In the genomic region with DNA sequence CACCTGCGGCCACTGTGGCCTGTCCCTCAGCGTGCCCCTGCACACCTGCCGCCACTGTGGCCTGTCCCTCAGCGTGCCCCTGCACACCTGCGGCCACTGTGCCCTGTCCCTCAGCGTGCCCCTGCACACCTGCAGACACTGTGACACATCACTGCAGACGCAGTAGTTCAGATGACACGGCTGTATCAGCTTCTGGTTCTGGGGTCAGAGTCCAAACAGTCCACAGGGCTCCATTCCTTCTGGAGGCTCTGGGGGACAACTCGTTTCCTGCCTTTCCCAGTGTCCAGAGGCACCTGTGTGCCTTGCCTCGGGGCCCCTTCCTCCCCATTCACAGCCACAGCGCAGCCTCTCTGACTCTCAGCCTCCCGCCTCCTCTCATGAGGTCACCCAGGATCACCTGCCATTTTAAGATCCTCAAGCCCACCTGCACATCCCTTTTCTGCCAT, we compare ENCODE assay signal across 11 cellular contexts. TPM values are rescaled to one million over a fixed set of nuclear protein-coding genes. Genes with fewer than 3 reads are reported as not detected.
DNase-seq lines count a peak whose midpoint lies in the region; ATAC-seq and TF ChIP-seq lines count a peak whose summit lies in the region.
"Had no signal": no experiment of that assay in that cellular context is flagged by ENCODE, and none has a peak within 500 bp of the region (broad histone marks: within the 10 kb centered on the region; RNA-seq: fewer than 3 reads in every experiment).

No MANE protein-coding gene starts in this region.

- intact Hi-C loops in CD8-positive, alpha-beta T cell (cut with DNase I, micrococcal nuclease) = no loop called here

- H3K27ac Mint-ChIP-seq in CD8-positive, alpha-beta T cell = peak overlapping the region; percentile 45
- peak overlapping the region; percentile 85 for H3K27ac Mint-ChIP-seq in endodermal cell

- no peak overlapping the region for H2BK12ac ChIP-seq in trophoblast cell (ENCODE audit: low read length)

- H3K4me1 ChIP-seq in CD8-positive, alpha-beta T cell (ENCODE audit: insufficient read depth, low read length) = peaks cover 62% of the 10 kb centered on the region
- H3K4me1 ChIP-seq in NT2/D1 (ENCODE audit: insufficient read depth, insufficient read length) (peaks cover 34% of the 10 kb centered on the region), endodermal cell (ENCODE audit: control insufficient read depth, insufficient read depth, low read length) (peaks cover 6% of the 10 kb centered on the region), trophoblast cell (ENCODE audit: control insufficient read depth in 1 of 2, insufficient read depth in 2 of 2, low read length in 2 of 2) (peaks cover 8 to 12% of the 10 kb centered on the region in 2 experiments)

- no peak for ATAC-seq in CD8-positive, alpha-beta T cell
- ATAC-seq in HG02642 (IDR thresholded peaks at IDR 0.05; ENCODE audit: poor library complexity, unreplicated experiment) = no peak

- no peak overlapping the region for H3K23ac ChIP-seq in trophoblast cell (ENCODE audit: low read length)

- TF ChIP-seq CTCF in CD8-positive, alpha-beta T cell (IDR thresholded peaks at IDR 0.05) = no peak
- TF ChIP-seq CTCF in endodermal cell (conservative IDR thresholded peaks at IDR 0.05) (no peak), coronary artery (IDR thresholded peaks at IDR 0.05) (no peak)

- H3K4me2 ChIP-seq in trophoblast cell (ENCODE audit: low read length) = no peak overlapping the region

- H4K91ac ChIP-seq in trophoblast cell (ENCODE audit: low read depth, low read length) = no peak overlapping the region

- WGBS in endodermal cell (ENCODE audit: insufficient coverage in 1 of 2, insufficient read length in 1 of 2), 2 experiments = 94 to 95% methylated on average over 3 to 12 of the region's 12 CpGs
- WGBS in trophoblast cell (ENCODE audit: extremely low coverage, insufficient coverage, insufficient read length) = no CpG with 5 or more reads among the region's 12 CpGs

- H3K79me1 ChIP-seq in trophoblast cell (ENCODE audit: low read length) = peaks cover under 1% of the 10 kb centered on the region

- H3K27me3 Mint-ChIP-seq in CD8-positive, alpha-beta T cell (ENCODE audit: low read depth) = no peaks in the 10 kb centered on the region
- H3K27me3 Mint-ChIP-seq in endodermal cell (ENCODE audit: insufficient read depth) = no peaks in the 10 kb centered on the region

- no peaks in the 10 kb centered on the region for H3K9me3 ChIP-seq in CD8-positive, alpha-beta T cell (ENCODE audit: low read length)
- no peaks in the 10 kb centered on the region for H3K9me3 ChIP-seq in NT2/D1 (ENCODE audit: insufficient read depth, low read length)
- no peaks in the 10 kb centered on the region for H3K9me3 ChIP-seq in endodermal cell (ENCODE audit: control insufficient read depth, low read length)
- peaks cover 4% of the 10 kb centered on the region for H3K9me3 ChIP-seq in trophoblast cell (ENCODE audit: insufficient read depth, low read depth, low read length)
- H3K9me3 ChIP-seq: SJCRH30 had no signal

- no peak overlapping the region for H3K14ac ChIP-seq in trophoblast cell (ENCODE audit: low read length)

- H3K27me3 ChIP-seq in CD8-positive, alpha-beta T cell (ENCODE audit: insufficient read depth, low read length) = no peaks in the 10 kb centered on the region
- no peaks in the 10 kb centered on the region for H3K27me3 ChIP-seq in NT2/D1 (ENCODE audit: insufficient read depth, insufficient read length)
- no peaks in the 10 kb centered on the region for H3K27me3 ChIP-seq in endodermal cell (ENCODE audit: control insufficient read depth, insufficient read depth, low read length, poor library complexity, severe bottlenecking)
- no peaks in the 10 kb centered on the region for H3K27me3 ChIP-seq in trophoblast cell (ENCODE audit: insufficient read depth, low read length)
- H3K27me3 ChIP-seq: SJCRH30 had no signal

- CTCF ChIA-PET in CD8-positive, alpha-beta T cell (lab: Charles Lee) = interaction anchor here (5.8 kb wide), 1 partner anchor 30 kb away, joined by 86 read pairs; no protein-coding TSS in a partner anchor

- H3K27ac ChIP-seq in CD8-positive, alpha-beta T cell (ENCODE audit: low read depth, low read length) = no peak overlapping the region
- H3K27ac ChIP-seq in endodermal cell (ENCODE audit: low read depth, low read length) (no peak overlapping the region), trophoblast cell (ENCODE audit: low read depth, low read length) (no peak overlapping the region), coronary artery (peak overlapping the region in 1 of 2 donors; percentile 70)
- H3K27ac ChIP-seq: SJCRH30 had no signal

- no peak overlapping the region for H2BK120ac ChIP-seq in trophoblast cell (ENCODE audit: insufficient read depth, low read length, poor library complexity)

- peaks cover 39% of the 10 kb centered on the region for H3K79me2 ChIP-seq in trophoblast cell (ENCODE audit: control insufficient read depth, insufficient read depth, low read length, poor library complexity)

- H3K9ac ChIP-seq in NT2/D1 (ENCODE audit: insufficient read length, low read depth) = peak overlapping the region; percentile 11
- H3K9ac ChIP-seq in endodermal cell (ENCODE audit: extremely low read depth, low read length, poor library complexity, severe bottlenecking) = no peak overlapping the region
- H3K9ac ChIP-seq in trophoblast cell (ENCODE audit: low read length) = no peak overlapping the region

- H2AFZ ChIP-seq in trophoblast cell (ENCODE audit: insufficient read depth, low read length, poor library complexity) = no peak overlapping the region

- H3K4me3 ChIP-seq in CD8-positive, alpha-beta T cell (ENCODE audit: low read depth, low read length) = no peak overlapping the region
- H3K4me3 ChIP-seq in NT2/D1 (ENCODE audit: insufficient read length, low read depth) (no peak overlapping the region), endodermal cell (ENCODE audit: low read length) (no peak overlapping the region), trophoblast cell (ENCODE audit: low read depth, low read length) (no peak overlapping the region), coronary artery (no peak overlapping the region)
- H3K4me3 ChIP-seq: SJCRH30 had no signal

- H3K36me3 ChIP-seq in CD8-positive, alpha-beta T cell (ENCODE audit: insufficient read depth, low read length) = peaks cover 39% of the 10 kb centered on the region
- peaks cover 91% of the 10 kb centered on the region for H3K36me3 ChIP-seq in NT2/D1 (ENCODE audit: insufficient read depth, insufficient read length, low read length)
- peaks cover 68% of the 10 kb centered on the region for H3K36me3 ChIP-seq in endodermal cell (ENCODE audit: control insufficient read depth, insufficient read depth, low read length)
- H3K36me3 ChIP-seq in trophoblast cell (ENCODE audit: control insufficient read depth in 1 of 2, insufficient read depth in 2 of 2, low read length in 2 of 2) = peaks cover 57 to 65% of the 10 kb centered on the region in 2 experiments

- POLR2A ChIA-PET in CD8-positive, alpha-beta T cell (lab: Charles Lee) = interaction anchor here (0.9 to 1.3 kb wide), 2 partner anchors 28 to 157 kb away, joined by 3 read pairs; no protein-coding TSS in a partner anchor

- no peaks in the 10 kb centered on the region for H3K9me3 Mint-ChIP-seq in CD8-positive, alpha-beta T cell
- no peaks in the 10 kb centered on the region for H3K9me3 Mint-ChIP-seq in endodermal cell

- peak overlapping the region; percentile 8 for H3K4me3 Mint-ChIP-seq in CD8-positive, alpha-beta T cell
- no peak overlapping the region for H3K4me3 Mint-ChIP-seq in endodermal cell

- peaks cover 63% of the 10 kb centered on the region for H3K36me3 Mint-ChIP-seq in CD8-positive, alpha-beta T cell
- peaks cover 37% of the 10 kb centered on the region for H3K36me3 Mint-ChIP-seq in endodermal cell (ENCODE audit: low read depth)

- no peak overlapping the region for H3K18ac ChIP-seq in trophoblast cell (ENCODE audit: low read length)

- H3K4me1 Mint-ChIP-seq in CD8-positive, alpha-beta T cell (ENCODE audit: low read depth) = peaks cover 51% of the 10 kb centered on the region
- peaks cover 30% of the 10 kb centered on the region for H3K4me1 Mint-ChIP-seq in endodermal cell

- no peak for DNase-seq in CD8-positive, alpha-beta T cell
- DNase-seq in NT2/D1 (ENCODE audit: low read depth, low spot score) (no peak), endodermal cell (no peak), trophoblast cell (no peak), dedifferentiated amniotic fluid mesenchymal stem cell (ENCODE audit: extremely low spot score) (no peak), coronary artery (ENCODE audit: low spot score) (no peak)
- DNase-seq: MV-4-11; NCI-H2171 treated with DMSO at 0.1 percent for 48 hours; SJCRH30; stimulated activated CD4-positive, alpha-beta T cell treated with anti-CD3 and anti-CD28 coated beads, Interleukin-2, amount 100 ng/mL, for 24 hours had no signal

- H4K12ac ChIP-seq in trophoblast cell (ENCODE audit: low read depth, low read length) = no peak overlapping the region

- H2AK5ac ChIP-seq in trophoblast cell (ENCODE audit: low read length) = no peak overlapping the region

- H3K4ac ChIP-seq in trophoblast cell (ENCODE audit: low read depth, low read length) = peak overlapping the region; percentile 95

- H2BK5ac ChIP-seq in trophoblast cell (ENCODE audit: low read depth, low read length, poor library complexity) = no peak overlapping the region

- H4K8ac ChIP-seq in trophoblast cell (ENCODE audit: low read depth, low read length) = no peak overlapping the region

RNA-seq across cellular contexts. Expression of gene SF3A2, which starts 5.5 kb away (rescaled TPM):
- 100 to 1,000 TPM; 164 to 167 TPM for total RNA-seq in CD8-positive, alpha-beta T cell
- 100 to 1,000 TPM; 126 to 132 TPM for total RNA-seq in endodermal cell
- 147 TPM for polyA plus RNA-seq in endodermal cell (2013, experiment 1 of 2)
- 122 TPM for polyA plus RNA-seq in endodermal cell (2013, experiment 2 of 2)
- 90.1 and 94.1 TPM in 2 replicates for polyA plus RNA-seq in trophoblast cell (2013)

RNA-seq across cellular contexts. Expression of gene PLEKHJ1, which starts 6.0 kb away (rescaled TPM):
- total RNA-seq in CD8-positive, alpha-beta T cell = 10 to 100 TPM; 25.9 to 26.1 TPM
- total RNA-seq in endodermal cell = 100 to 1,000 TPM; 146 to 192 TPM
- polyA plus RNA-seq in endodermal cell (2013, experiment 1 of 2) = 103 TPM
- polyA plus RNA-seq in endodermal cell (2013, experiment 2 of 2) = 96.8 TPM
- polyA plus RNA-seq in trophoblast cell (2013) = 71.1 and 72.2 TPM in 2 replicates

RNA-seq across cellular contexts. Expression of gene AMH, which starts 7.0 kb away (rescaled TPM):
- 1 to 10 TPM; 2.2 to 4.4 TPM for total RNA-seq in CD8-positive, alpha-beta T cell
- 10 to 100 TPM; 20.5 to 35.1 TPM for total RNA-seq in endodermal cell
- polyA plus RNA-seq in endodermal cell (2013, experiment 1 of 2) = 4.8 TPM
- 5.6 TPM for polyA plus RNA-seq in endodermal cell (2013, experiment 2 of 2)
- 2.4 and 2.8 TPM in 2 replicates for polyA plus RNA-seq in trophoblast cell (2013)

RNA-seq across cellular contexts. Expression of gene JSRP1, which starts 14.1 kb away (rescaled TPM):
- total RNA-seq in CD8-positive, alpha-beta T cell = under 1 TPM in 1 of 2 experiments, not detected in 1; 0.92 TPM
- under 1 TPM; 0.66 to 0.89 TPM for total RNA-seq in endodermal cell
- polyA plus RNA-seq in endodermal cell (2013, experiment 1 of 2) = not detected
- polyA plus RNA-seq in endodermal cell (2013, experiment 2 of 2) = not detected
- 0.10 and 0.12 TPM in 2 replicates for polyA plus RNA-seq in trophoblast cell (2013)

RNA-seq across cellular contexts. Expression of gene PEAK3, which starts 39.9 kb away (rescaled TPM):
- not detected for total RNA-seq in CD8-positive, alpha-beta T cell
- total RNA-seq in endodermal cell = not detected
- not detected for polyA plus RNA-seq in endodermal cell (2013, experiment 1 of 2)
- polyA plus RNA-seq in endodermal cell (2013, experiment 2 of 2) = 0.08 TPM
- polyA plus RNA-seq in trophoblast cell (2013) = 0.03 TPM in 2 replicates

Comparison
In these comparisons a context has a peak if more than half of its experiments do, and no peak if none do; other contexts are left out.
1. RNA of gene PLEKHJ1, which starts 6.0 kb away (total RNA-seq): 146 to 192 TPM in endodermal cell; 25.9 to 26.1 TPM in CD8-positive, alpha-beta T cell; every median in the first group is over 4 times any median in the second.